In the genomic region with DNA sequence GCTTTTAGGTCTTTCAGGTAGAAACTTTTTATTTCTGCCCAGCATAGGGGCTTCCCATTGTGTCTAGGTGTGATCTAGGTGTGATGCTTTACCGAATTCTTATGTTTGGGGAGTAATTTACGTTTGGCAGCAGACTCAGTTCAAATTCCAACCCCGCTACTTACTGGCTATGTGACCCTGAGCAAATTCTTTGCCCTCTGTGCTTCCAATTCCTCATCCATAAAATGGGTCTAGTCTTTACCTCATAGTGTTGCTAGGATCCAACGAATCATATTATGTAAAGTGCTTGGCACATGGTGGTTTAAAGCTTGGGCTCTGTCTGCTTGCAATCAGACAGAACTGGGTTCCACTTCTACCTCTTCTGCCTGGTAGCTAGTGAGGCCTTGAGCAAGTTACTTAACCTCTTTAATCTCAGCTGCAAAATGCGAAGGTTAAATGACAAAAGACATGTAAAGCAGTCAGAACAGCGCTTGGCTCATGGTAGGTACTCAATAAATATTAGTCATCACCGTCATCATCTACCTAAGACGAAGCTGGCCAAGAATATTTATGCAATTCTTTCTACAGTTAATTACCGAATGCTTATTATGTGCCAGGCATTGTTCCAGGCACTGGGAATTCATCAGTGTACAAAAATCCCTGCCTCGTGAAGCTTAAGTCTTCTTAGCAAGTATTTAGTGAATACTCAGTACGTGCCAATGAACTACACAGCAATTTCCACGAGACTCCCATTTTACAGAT, we compare ENCODE assay signal across 8 cellular contexts. TPM values are rescaled to one million over a fixed set of nuclear protein-coding genes. Genes with fewer than 3 reads are reported as not detected.
DNase-seq lines count a peak whose midpoint lies in the region; ATAC-seq and TF ChIP-seq lines count a peak whose summit lies in the region.

No MANE protein-coding gene starts in this region.

- H3K9ac ChIP-seq in mesendoderm (ENCODE audit: low read length) = peak overlapping the region; percentile 93

- peaks cover 19% of the 10 kb centered on the region for H3K27me3 Mint-ChIP-seq in brain

- no peak for ATAC-seq in GM18868 (IDR thresholded peaks at IDR 0.05; ENCODE audit: unreplicated experiment)

- H3K4me3 ChIP-seq in cardiac muscle cell (peak overlapping the region; percentile 79), mesendoderm (ENCODE audit: low read length) (peak overlapping the region; percentile 94), uterus (peak overlapping the region; percentile 86 to 91)

- peak overlapping the region; percentile 90 for H3K27ac ChIP-seq in cardiac muscle cell
- no peak overlapping the region for H3K27ac ChIP-seq in mesendoderm (ENCODE audit: low read depth, low read length)
- H3K27ac ChIP-seq in uterus = peak overlapping the region in 1 of 2 donors; percentile 81

- no peak overlapping the region for H2BK15ac ChIP-seq in mesendoderm (replicated peaks; ENCODE audit: low read depth)

- peaks cover 3% of the 10 kb centered on the region for H3K4me1 ChIP-seq in cardiac muscle cell (ENCODE audit: low read depth)
- H3K4me1 ChIP-seq in mesendoderm (ENCODE audit: control insufficient read depth, low read depth, low read length) = no peaks in the 10 kb centered on the region
- peaks cover 0 to 14% of the 10 kb centered on the region in 2 donors for H3K4me1 ChIP-seq in uterus

- H2BK5ac ChIP-seq in mesendoderm (ENCODE audit: low read length) = no peak overlapping the region

- H3K79me2 ChIP-seq in mesendoderm (ENCODE audit: control insufficient read depth, insufficient read depth, low read length) = peaks cover 20% of the 10 kb centered on the region

- no peak overlapping the region for H2BK120ac ChIP-seq in mesendoderm (ENCODE audit: low read depth, low read length)

- H3K9me3 Mint-ChIP-seq in brain = no peaks in the 10 kb centered on the region

- peaks cover 27% of the 10 kb centered on the region for H3K79me1 ChIP-seq in mesendoderm (ENCODE audit: low read length)

- intact Hi-C loops in cardiac septum (cut with DNase I) (loop anchor here (2.0 to 5.0 kb wide), 2 partner anchors 73 to 347 kb away; partner anchors contain the start of genes FKBP1A and PSMF1), uterus (cut with DNase I; ENCODE audit: low total_unique reads) (loop anchor here (10.0 kb wide), 1 partner anchor 151 kb away; no protein-coding TSS in a partner anchor)

- no peak for TF ChIP-seq POLR2A in uterus (IDR thresholded peaks at IDR 0.05)

- H3K4me3 Mint-ChIP-seq in brain = peak overlapping the region; percentile 91 to 98 (median 96)

- H3K23ac ChIP-seq in mesendoderm (ENCODE audit: low read length) = no peak overlapping the region

- peak overlapping the region; percentile 22 for H3K4me2 ChIP-seq in mesendoderm (ENCODE audit: low read length)

- H3K36me3 ChIP-seq in cardiac muscle cell (peaks cover 4% of the 10 kb centered on the region), mesendoderm (ENCODE audit: control insufficient read depth, insufficient read depth, low read length) (peaks cover 2% of the 10 kb centered on the region), uterus (no peaks in the 10 kb centered on the region)

- no peak overlapping the region for H3K18ac ChIP-seq in mesendoderm (ENCODE audit: low read length)

- no peak overlapping the region for H2AK5ac ChIP-seq in mesendoderm (ENCODE audit: low read length)

- H3K9me3 ChIP-seq in cardiac muscle cell (ENCODE audit: low read depth) = no peaks in the 10 kb centered on the region
- H3K9me3 ChIP-seq in uterus = no peaks in the 10 kb centered on the region

- no peak overlapping the region for H4K5ac ChIP-seq in mesendoderm (ENCODE audit: low read length)

- peaks cover 32% of the 10 kb centered on the region for H3K36me3 Mint-ChIP-seq in brain

- no peak overlapping the region for H4K8ac ChIP-seq in mesendoderm (ENCODE audit: low read depth, low read length)

- no peak for TF ChIP-seq CTCF in cardiac muscle cell (IDR thresholded peaks at IDR 0.05; ENCODE audit: low read depth, low read length)
- no peak for TF ChIP-seq CTCF in brain (conservative IDR thresholded peaks at IDR 0.05)
- TF ChIP-seq CTCF in uterus (IDR thresholded peaks at IDR 0.05) = no peak

- H3K27me3 ChIP-seq in cardiac muscle cell (no peaks in the 10 kb centered on the region), mesendoderm (ENCODE audit: insufficient read depth, low read length, poor library complexity) (no peaks in the 10 kb centered on the region), uterus (no peaks in the 10 kb centered on the region)

- peak overlapping the region; percentile 97 for H3K56ac ChIP-seq in mesendoderm (ENCODE audit: low read length)

- peaks cover 51% of the 10 kb centered on the region for H3K4me1 Mint-ChIP-seq in brain

- no peak overlapping the region for H3K4ac ChIP-seq in mesendoderm (ENCODE audit: low read depth, low read length)

- H3K27ac Mint-ChIP-seq in brain = peak overlapping the region; percentile 51 to 97 (median 94)

- DNase-seq in cardiac muscle cell (ENCODE audit: low read depth in 1 of 2, low spot score in 1 of 2) (no peak), cardiac septum (ENCODE audit: low spot score) (no peak), mesendoderm (no peak), uterus (no peak), GM03348 (ENCODE audit: low spot score) (no peak), activated gamma-delta T cell (lab: John Stamatoyannopoulos, UW) (no peak)

- no CpG with 5 or more reads among the region's 12 CpGs for WGBS in mesendoderm (ENCODE audit: extremely low coverage, insufficient coverage, low lambda C conversion rate)

RNA-seq across cellular contexts. Expression of gene NSFL1C, which starts 1.0 kb away (rescaled TPM):
- total RNA-seq in cardiac muscle cell = 46.2 and 51.6 TPM in 2 replicates
- 85.8 and 102 TPM in 2 replicates for polyA plus RNA-seq in cardiac muscle cell
- total RNA-seq in cardiac septum = 64.0 TPM
- 122 TPM for polyA plus RNA-seq in brain (ENCODE audit: insufficient read depth, low read depth, low replicate concordance)
- 67.6 TPM for polyA plus RNA-seq in mesendoderm (2013, experiment 1 of 2)
- polyA plus RNA-seq in mesendoderm (2013, experiment 2 of 2) = 66.4 TPM
- 10 to 100 TPM; 18.7 to 67.8 (median 35.8) TPM for total RNA-seq in uterus

RNA-seq across cellular contexts. Expression of gene SIRPB2, which starts 25.6 kb away (rescaled TPM):
- not detected in 2 replicates for total RNA-seq in cardiac muscle cell
- not detected in 2 replicates for polyA plus RNA-seq in cardiac muscle cell
- total RNA-seq in cardiac septum = 2.2 TPM
- polyA plus RNA-seq in brain (ENCODE audit: insufficient read depth, low read depth, low replicate concordance) = 0.95 TPM
- 0.52 TPM for polyA plus RNA-seq in mesendoderm (2013, experiment 1 of 2)
- polyA plus RNA-seq in mesendoderm (2013, experiment 2 of 2) = 0.49 TPM
- 1 to 10 TPM in 2 of 4 donors, under 1 TPM in 1, not detected in 1; under 0.01 to 2.9 (median 1.7) TPM for total RNA-seq in uterus
